Comparison of ENCODE assay signal across 7 cellular contexts in the genomic region with DNA sequence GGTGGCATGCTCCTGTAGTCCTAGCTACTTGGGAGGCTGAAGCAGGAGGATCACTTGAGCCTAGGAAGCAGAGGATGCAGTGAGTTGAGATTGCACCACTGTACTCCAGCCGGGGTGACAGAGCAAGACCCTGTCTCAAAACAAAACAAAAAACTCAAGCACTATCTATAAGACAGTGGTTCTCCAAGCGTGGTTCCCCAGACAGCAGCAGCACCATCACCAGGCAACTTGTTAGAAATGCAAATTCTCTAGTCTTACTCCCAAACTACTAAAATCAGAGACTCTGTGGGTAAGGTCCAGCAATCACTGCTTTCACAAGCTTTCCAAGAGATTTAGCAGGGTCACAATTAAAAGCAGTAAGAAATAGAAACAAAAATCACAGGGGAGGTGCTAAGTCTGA.
DNase-seq lines count a peak whose midpoint lies in the region; ATAC-seq and TF ChIP-seq lines count a peak whose summit lies in the region.
"Not testable (repeated sequence)": the region's sequence is repeated elsewhere in the genome, so short reads cannot be mapped to it uniquely, and the experiment has no call there.

No MANE protein-coding gene starts in this region.

- not testable (repeated sequence) for H2BK15ac ChIP-seq in mesenchymal stem cell (ENCODE audit: low read depth, poor library complexity, severe bottlenecking)

- not testable (repeated sequence) for H4K8ac ChIP-seq in mesenchymal stem cell (ENCODE audit: low read length)

- H2BK120ac ChIP-seq in mesenchymal stem cell (ENCODE audit: low read depth, low read length) = not testable (repeated sequence)

- not testable (repeated sequence) for H2AFZ ChIP-seq in PC-3 (ENCODE audit: low read length); mesenchymal stem cell (ENCODE audit: low read depth, low read length)

- H2BK5ac ChIP-seq in mesenchymal stem cell (ENCODE audit: low read depth, low read length, poor library complexity, severe bottlenecking) = not testable (repeated sequence)

- not testable (repeated sequence) for H2BK12ac ChIP-seq in mesenchymal stem cell (ENCODE audit: low read length in 2 of 2)

- POLR2A ChIA-PET in PC-3 (lab: Charles Lee; ENCODE audit: unreplicated experiment) = not testable (repeated sequence)

- H3K27me3 ChIP-seq in PC-3 (ENCODE audit: low read length); mesenchymal stem cell (ENCODE audit: control insufficient read depth in 1 of 2, insufficient read depth in 1 of 2, low read length in 2 of 2): not testable (repeated sequence)

- H3K4ac ChIP-seq in mesenchymal stem cell (ENCODE audit: low read depth in 1 of 2, low read length in 2 of 2) = not testable (repeated sequence)

- not testable (repeated sequence) for H2AK5ac ChIP-seq in mesenchymal stem cell (ENCODE audit: low read length, severe bottlenecking)

- not testable (repeated sequence) for H3K9me2 ChIP-seq in PC-3 (replicated peaks; ENCODE audit: low read length)

- TF ChIP-seq CTCF in PC-3 (conservative IDR thresholded peaks at IDR 0.05; ENCODE audit: low read depth, low read length) = not testable (repeated sequence)

- not testable (repeated sequence) for H4K20me1 ChIP-seq in PC-3 (ENCODE audit: low read length)

- H3K27ac ChIP-seq in PC-3 (ENCODE audit: low read length); mesenchymal stem cell (ENCODE audit: low read length, poor library complexity, severe bottlenecking): not testable (repeated sequence)

- CTCF ChIA-PET in PC-3 (lab: Charles Lee) = interaction anchor here (0.6 to 1.4 kb wide), 2 partner anchors 38 to 564 kb away, joined by 3 to 6 read pairs; no protein-coding TSS in a partner anchor

- H3K36me3 ChIP-seq in PC-3 (ENCODE audit: low read depth, low read length); mesenchymal stem cell (ENCODE audit: control insufficient read depth in 1 of 2, insufficient read depth in 2 of 2, low read depth in 1 of 2, low read length in 2 of 2): not testable (repeated sequence)

- not testable (repeated sequence) for H3K23ac ChIP-seq in mesenchymal stem cell (ENCODE audit: low read length in 2 of 2)

- intact Hi-C loops in PC-3 (cut with micrococcal nuclease) = not testable (repeated sequence)

- H3K9ac ChIP-seq in PC-3 (ENCODE audit: low read length) = not testable (repeated sequence)
- H3K9ac ChIP-seq in mesenchymal stem cell (ENCODE audit: low read length) = peak overlapping the region; percentile 58

- not testable (repeated sequence) for BruUV-seq in PC-3 (replicated peaks; lab: Mats Ljungman, UMichigan)

- ATAC-seq in GM18519 (IDR thresholded peaks at IDR 0.05; ENCODE audit: low FRiP score, unreplicated experiment) (peak; percentile 73), GM21360 (IDR thresholded peaks at IDR 0.05; ENCODE audit: unreplicated experiment) (peak; percentile 70), HG02610 (IDR thresholded peaks at IDR 0.05; ENCODE audit: unreplicated experiment) (peak; percentile 81), HG02981 (IDR thresholded peaks at IDR 0.05; ENCODE audit: unreplicated experiment) (peak; percentile 48), HG03354 (IDR thresholded peaks at IDR 0.05; ENCODE audit: poor library complexity, severe bottlenecking, unreplicated experiment) (peak; percentile 62), PC-3 (peak; percentile 15)

- H4K91ac ChIP-seq in mesenchymal stem cell (ENCODE audit: low read length) = not testable (repeated sequence)

- peak overlapping the region in 1 of 2 experiments; percentile 24 for H3K18ac ChIP-seq in mesenchymal stem cell (ENCODE audit: low read depth in 1 of 2, low read length in 2 of 2)

- H3K4me2 ChIP-seq in PC-3 (ENCODE audit: low read length); mesenchymal stem cell (ENCODE audit: low read length, poor library complexity, severe bottlenecking): not testable (repeated sequence)

- DNase-seq in PC-3, mesenchymal stem cell: not testable (repeated sequence)

- 91% methylated on average over 2 of the region's 2 CpGs for WGBS in mesenchymal stem cell

- H3K9me3 ChIP-seq in PC-3 (ENCODE audit: low read length); mesenchymal stem cell (ENCODE audit: control insufficient read depth, low read length): not testable (repeated sequence)

- not testable (repeated sequence) for H3K14ac ChIP-seq in mesenchymal stem cell (ENCODE audit: low read length in 2 of 2)

- H3K4me3 ChIP-seq in PC-3 (ENCODE audit: low read length); mesenchymal stem cell (ENCODE audit: insufficient read depth in 1 of 2, low read depth in 1 of 2, low read length in 2 of 2): not testable (repeated sequence)

- H3K4me1 ChIP-seq in PC-3 (ENCODE audit: insufficient read depth, low read length); mesenchymal stem cell (ENCODE audit: control insufficient read depth, insufficient read depth, low read depth, low read length): not testable (repeated sequence)

- not testable (repeated sequence) for H3F3A ChIP-seq in PC-3 (ENCODE audit: low read length, unreplicated experiment)

- H3K79me2 ChIP-seq in PC-3 (ENCODE audit: low read length) = not testable (repeated sequence)

- not testable (repeated sequence) for H3K79me1 ChIP-seq in mesenchymal stem cell (replicated peaks; ENCODE audit: low read length, poor library complexity, severe bottlenecking)

Comparison
In these comparisons a context has a peak if more than half of its experiments do, and no peak if none do; other contexts are left out.
1. ATAC-seq: peak in every context shown above with its lines; median percentile 81 in HG02610; 73 in GM18519; 70 in GM21360; 62 in HG03354; 48 in HG02981; 15 in PC-3.